In the genomic region with DNA sequence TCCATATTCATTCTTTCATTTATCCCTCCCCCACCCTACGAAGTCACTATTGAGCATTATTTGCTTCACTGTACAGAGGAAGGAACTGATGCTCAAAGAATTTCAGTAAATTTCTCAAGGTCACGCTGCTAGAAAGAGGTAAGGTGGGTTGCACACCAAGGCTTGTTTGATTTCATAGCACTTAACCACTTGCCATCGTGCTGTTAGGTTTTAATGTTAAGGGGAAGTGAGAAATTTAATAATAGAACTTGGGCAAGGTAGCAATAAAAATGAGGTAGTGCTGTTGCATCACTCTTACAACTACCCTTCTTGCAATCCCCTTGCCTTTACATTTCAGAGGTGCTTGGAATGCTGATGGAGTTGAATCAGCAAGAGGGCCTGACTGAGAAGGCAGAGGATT, we compare ENCODE assay signal across 14 cellular contexts.
DNase-seq lines count a peak whose midpoint lies in the region; ATAC-seq, FAIRE-seq and TF ChIP-seq lines count a peak whose summit lies in the region.
"Had no signal": no experiment of that assay in that cellular context is flagged by ENCODE, and none has a peak within 500 bp of the region (broad histone marks: within the 10 kb centered on the region; RNA-seq: fewer than 3 reads in every experiment).

No MANE protein-coding gene starts in this region.

- H3K36me3 ChIP-seq in pancreas = no peaks in the 10 kb centered on the region

- TF ChIP-seq CTCF in progenitor cell of endocrine pancreas (IDR thresholded peaks at IDR 0.05; ENCODE audit: unreplicated experiment) = no peak
- no peak for TF ChIP-seq CTCF in pancreas (IDR thresholded peaks at IDR 0.05)

- H3K4me1 Mint-ChIP-seq in T-helper 17 cell (no peaks in the 10 kb centered on the region), progenitor cell of endocrine pancreas (ENCODE audit: low read depth) (peaks cover 3% of the 10 kb centered on the region)

- intact Hi-C loops in pancreas (cut with DNase I) = loop anchor here in 1 of 3 donors (10.0 kb wide), 1 partner anchor 370 kb away; no protein-coding TSS in a partner anchor
- intact Hi-C loops in head of caudate nucleus (cut with DNase I) = no loop called here
- intact Hi-C loops in right cardiac atrium (cut with DNase I) = loop anchor here in 3 of 4 donors (10.0 kb wide), 2 partner anchors 340 to 380 kb away; a partner anchor contains a TSS

- H3K4me1 ChIP-seq in pancreas (peaks cover 0 to 5% (median 0%) of the 10 kb centered on the region in 3 donors), right cardiac atrium (ENCODE audit: control insufficient read depth, insufficient read depth, low read length) (no peaks in the 10 kb centered on the region)

- WGBS in pancreas, 2 donors = 57 to 75% methylated on average over 3 of the region's 3 CpGs
- 80% methylated on average over 3 of the region's 3 CpGs for WGBS in right cardiac atrium

- H3K27ac Mint-ChIP-seq in T-helper 17 cell = no peak overlapping the region
- no peak overlapping the region for H3K27ac Mint-ChIP-seq in progenitor cell of endocrine pancreas
- H3K27ac Mint-ChIP-seq: endodermal cell had no signal

- H3K9me3 ChIP-seq in T-helper 17 cell (ENCODE audit: control insufficient read depth, low read length, poor library complexity, severe bottlenecking) = no peaks in the 10 kb centered on the region
- no peaks in the 10 kb centered on the region for H3K9me3 ChIP-seq in pancreas
- H3K9me3 ChIP-seq in right cardiac atrium (ENCODE audit: control insufficient read depth, low read length) = no peaks in the 10 kb centered on the region

- DNase-seq in GM12891 (ENCODE audit: insufficient read length, low spot score) (no peak), T-helper 17 cell (no peak), progenitor cell of endocrine pancreas (ENCODE audit: low spot score, unreplicated experiment) (no peak), pancreas (no peak), head of caudate nucleus (no peak), right cardiac atrium (no peak)
- DNase-seq: endodermal cell; HCEC 1CT; NCI-H510A treated with DMSO at 0.1 percent for 48 hours; stimulated activated naive CD8-positive, alpha-beta T cell treated with anti-CD3 and anti-CD28 coated beads, Interleukin-15, Interleukin-2, amounts not matched to agents 100 U/mL and 50 U/mL, for 24 hours; SW 1271 had no signal

- no peak overlapping the region for H3K4me3 ChIP-seq in pancreas
- no peak overlapping the region for H3K4me3 ChIP-seq in right cardiac atrium (ENCODE audit: low read length)

- ATAC-seq in GM21447 (IDR thresholded peaks at IDR 0.05; ENCODE audit: unreplicated experiment) = peak; percentile 58
- ATAC-seq in HG03354 (IDR thresholded peaks at IDR 0.05; ENCODE audit: poor library complexity, severe bottlenecking, unreplicated experiment) = peak; percentile 68
- peak; percentile 51 for ATAC-seq in T-helper 17 cell
- no peak for ATAC-seq in pancreas
- no peak for ATAC-seq in right cardiac atrium
- ATAC-seq: stimulated activated naive CD8-positive, alpha-beta T cell treated with anti-CD3 and anti-CD28 coated beads, Interleukin-15, Interleukin-2, amounts not matched to agents 100 U/mL and 50 U/mL, for 24 hours had no signal

- H3K27ac ChIP-seq in pancreas (no peak overlapping the region), right cardiac atrium (ENCODE audit: low read length) (no peak overlapping the region)
- H3K27ac ChIP-seq: KMS-11 had no signal

- no peak for TF ChIP-seq POLR2A in GM12891 (IDR thresholded peaks at IDR 0.05; ENCODE audit: low read depth, low read length)

- peaks cover 21% of the 10 kb centered on the region for H3K9me3 Mint-ChIP-seq in progenitor cell of endocrine pancreas (ENCODE audit: low read depth)

- no peaks in the 10 kb centered on the region for H3K27me3 Mint-ChIP-seq in T-helper 17 cell
- H3K27me3 Mint-ChIP-seq in progenitor cell of endocrine pancreas = peaks cover 14% of the 10 kb centered on the region

- FAIRE-seq in GM12891 (lab: Jason Lieb, UNC) = no peak
- FAIRE-seq in pancreas (lab: Jason Lieb, UNC) = no peak

- no peaks in the 10 kb centered on the region for H3K27me3 ChIP-seq in pancreas
- H3K27me3 ChIP-seq in right cardiac atrium (ENCODE audit: control insufficient read depth, insufficient read depth) = no peaks in the 10 kb centered on the region

- no peak overlapping the region for H3K4me3 Mint-ChIP-seq in T-helper 17 cell
- H3K4me3 Mint-ChIP-seq in progenitor cell of endocrine pancreas (ENCODE audit: low read depth) = no peak overlapping the region
- H3K4me3 Mint-ChIP-seq: endodermal cell had no signal

- no peaks in the 10 kb centered on the region for H3K36me3 Mint-ChIP-seq in T-helper 17 cell (ENCODE audit: low read depth)
- H3K36me3 Mint-ChIP-seq in progenitor cell of endocrine pancreas (ENCODE audit: insufficient read depth) = no peaks in the 10 kb centered on the region

TF ChIP-seq in GM12891, 5 proteins besides CTCF, POLR2A, EP300 and RAD21:
- TF ChIP-seq PAX5 (IDR thresholded peaks at IDR 0.05; ENCODE audit: insufficient read depth, low read length, severe bottlenecking) (no peak), POU2F2 (IDR thresholded peaks at IDR 0.05; ENCODE audit: low read depth, low read length) (no peak), SPI1 (IDR thresholded peaks at IDR 0.05; ENCODE audit: low read depth, low read length) (peak; percentile 90)

Comparison
In these comparisons a context has a peak if more than half of its experiments do, and no peak if none do; other contexts are left out.
1. ATAC-seq: peak in GM21447 (single experiment), HG03354 (single experiment) and T-helper 17 cell (single experiment); none in pancreas (0 of 4) and right cardiac atrium (0 of 2).